ENCODE assay signal across 29 cellular contexts in genomic region chr2:45259547-45260160, GRCh38.
DNase-seq lines count a peak whose midpoint lies in the region; ATAC-seq and TF ChIP-seq lines count a peak whose summit lies in the region.
"Had no signal": no experiment of that assay in that cellular context is flagged by ENCODE, and none has a peak within 500 bp of the region (broad histone marks: within the 10 kb centered on the region; RNA-seq: fewer than 3 reads in every experiment).

No MANE protein-coding gene starts in this region.

- H3K27ac Mint-ChIP-seq in activated CD4-positive, alpha-beta memory T cell treated with anti-CD3 and anti-CD28 coated beads, Interleukin-2, amount 10 ng/mL, durations not matched to agents 7 days and 5 days: no peak overlapping the region
- H3K27ac Mint-ChIP-seq: activated CD4-positive, alpha-beta memory T cell treated with anti-CD3 and anti-CD28 coated beads for 36 hours; activated naive CD4-positive, alpha-beta T cell treated with anti-CD3 and anti-CD28 coated beads, Interleukin-2, amount 50 U/mL, for 72 hours; activated T-helper 17 cell treated with anti-CD3 and anti-CD28 coated beads, Interleukin-2, amount 50 U/mL, for 72 hours; CD4-positive, alpha-beta memory T cell; memory B cell; stimulated activated naive CD8-positive, alpha-beta T cell treated with anti-CD3 and anti-CD28 coated beads, Interleukin-15, amount 100 ng/mL, for 72 hours; T-cell had no signal

- no peak for TF ChIP-seq CTCF in OCI-LY1 (IDR thresholded peaks at IDR 0.05; ENCODE audit: low read length)

- CTCF ChIA-PET in activated CD4-positive, alpha-beta memory T cell treated with anti-CD3 and anti-CD28 coated beads, Interleukin-2, amount 10 ng/mL, durations not matched to agents 7 days and 5 days (lab: Charles Lee): no interaction called here

- H3K79me2 ChIP-seq in OCI-LY1 (ENCODE audit: insufficient read depth, low read length): no peaks in the 10 kb centered on the region

- H3K4me3 Mint-ChIP-seq in activated CD4-positive, alpha-beta memory T cell treated with anti-CD3 and anti-CD28 coated beads, Interleukin-2, amount 10 ng/mL, durations not matched to agents 7 days and 5 days: no peak overlapping the region
- H3K4me3 Mint-ChIP-seq: activated CD4-positive, alpha-beta memory T cell treated with anti-CD3 and anti-CD28 coated beads for 36 hours; activated T-helper 17 cell treated with anti-CD3 and anti-CD28 coated beads, Interleukin-2, amount 50 U/mL, for 72 hours; CD4-positive, alpha-beta memory T cell; memory B cell; stimulated activated naive CD8-positive, alpha-beta T cell treated with anti-CD3 and anti-CD28 coated beads, Interleukin-15, amount 100 ng/mL, for 72 hours; T-cell had no signal

- DNase-seq in NCI-H1092 treated with DMSO at 0.1 percent for 48 hours (lab: John Stamatoyannopoulos, UW) (peak; percentile 33), NCI-H1092 (lab: John Stamatoyannopoulos, UW) (no peak), left kidney (ENCODE audit: low read depth, low spot score) (peak; percentile 28), NCI-H526 treated with DMSO at 0.1 percent for 48 hours (lab: John Stamatoyannopoulos, UW) (no peak)
- no peak for DNase-seq in activated CD4-positive, alpha-beta memory T cell treated with anti-CD3 and anti-CD28 coated beads, Interleukin-2, amount 10 ng/mL, durations not matched to agents 7 days and 5 days
- DNase-seq: activated CD4-positive, alpha-beta memory T cell treated with anti-CD3 and anti-CD28 coated beads for 36 hours; activated CD8-positive, alpha-beta memory T cell treated with anti-CD3 and anti-CD28 coated beads, Interleukin-2, amount 50 U/mL, for 48 hours; aorta; CD4-positive, alpha-beta memory T cell; cortex of kidney; foreskin melanocyte; heart right ventricle; occipital lobe; stimulated activated CD4-positive, alpha-beta T cell treated with anti-CD3 and anti-CD28 coated beads, Interleukin-1b, Interleukin-23, amount 100 ng/mL, for 48 hours; stimulated activated CD8-positive, alpha-beta memory T cell treated with anti-CD3 and anti-CD28 coated beads, Interleukin-4, amount 100 ng/mL, for 48 hours; stimulated activated naive CD8-positive, alpha-beta T cell treated with anti-CD3 and anti-CD28 coated beads, Interleukin-15, amount 100 ng/mL, for 72 hours; T-cell had no signal

- peaks cover 75% of the 10 kb centered on the region for H3K4me1 ChIP-seq in OCI-LY1 (ENCODE audit: insufficient read depth, low read length, severe bottlenecking)
- peaks cover 27 to 38% (median 31%) of the 10 kb centered on the region in 3 donors for H3K4me1 ChIP-seq in skeletal muscle tissue (ENCODE audit: control insufficient read depth in 3 of 3, insufficient read depth in 3 of 3, low read length in 3 of 3)

- ATAC-seq in GM21423 (IDR thresholded peaks at IDR 0.05; ENCODE audit: unreplicated experiment): no peak
- ATAC-seq: activated CD4-positive, CD25-positive, alpha-beta regulatory T cell treated with anti-CD3 and anti-CD28 coated beads, Interleukin-2, amount 50 U/mL, for 24 hours; activated naive CD4-positive, alpha-beta T cell treated with anti-CD3 and anti-CD28 coated beads, Interleukin-2, amount 50 U/mL, for 72 hours; activated T-helper 17 cell treated with anti-CD3 and anti-CD28 coated beads, Interleukin-2, amount 50 U/mL, for 72 hours; HCT116; T-cell had no signal

- no peaks in the 10 kb centered on the region for H3F3A ChIP-seq in OCI-LY1 (ENCODE audit: insufficient read depth, low read length)

- H3K27me3 ChIP-seq in OCI-LY1 (ENCODE audit: insufficient read depth, low read length) (no peaks in the 10 kb centered on the region), skeletal muscle tissue (ENCODE audit: control insufficient read depth in 3 of 3, insufficient read depth in 3 of 3, low read length in 3 of 3) (peaks cover 0 to 5% (median 0%) of the 10 kb centered on the region in 3 donors)
- H3K27me3 ChIP-seq: cardiac muscle cell, SJSA1, thyroid gland had no signal

- no peaks in the 10 kb centered on the region for H3K9me3 Mint-ChIP-seq in activated CD4-positive, alpha-beta memory T cell treated with anti-CD3 and anti-CD28 coated beads, Interleukin-2, amount 10 ng/mL, durations not matched to agents 7 days and 5 days
- H3K9me3 Mint-ChIP-seq: activated CD4-positive, alpha-beta memory T cell treated with anti-CD3 and anti-CD28 coated beads for 36 hours; CD4-positive, alpha-beta memory T cell; memory B cell; stimulated activated naive CD8-positive, alpha-beta T cell treated with anti-CD3 and anti-CD28 coated beads, Interleukin-15, amount 100 ng/mL, for 72 hours; T-cell had no signal

- H3K9ac ChIP-seq in OCI-LY1 (ENCODE audit: low read length) (no peak overlapping the region), skeletal muscle tissue (ENCODE audit: low read depth in 1 of 3, low read length in 3 of 3) (no peak overlapping the region)

- H3K27ac ChIP-seq in OCI-LY1 (ENCODE audit: low read depth, low read length, poor library complexity, severe bottlenecking): peak overlapping the region; percentile 76
- peak overlapping the region; percentile 11 for H3K27ac ChIP-seq in skeletal muscle tissue (ENCODE audit: low read depth, low read length)
- H3K27ac ChIP-seq: cardiac muscle cell, SJSA1 had no signal

- no peak overlapping the region for H2AFZ ChIP-seq in OCI-LY1 (ENCODE audit: low read length)

- H3K36me3 Mint-ChIP-seq in activated CD4-positive, alpha-beta memory T cell treated with anti-CD3 and anti-CD28 coated beads, Interleukin-2, amount 10 ng/mL, durations not matched to agents 7 days and 5 days (ENCODE audit: low read depth): no peaks in the 10 kb centered on the region
- H3K36me3 Mint-ChIP-seq: activated CD4-positive, alpha-beta memory T cell treated with anti-CD3 and anti-CD28 coated beads for 36 hours; activated naive CD4-positive, alpha-beta T cell treated with anti-CD3 and anti-CD28 coated beads, Interleukin-2, amount 50 U/mL, for 72 hours; CD4-positive, alpha-beta memory T cell; memory B cell; T-cell had no signal

- peaks cover 26% of the 10 kb centered on the region for H3K27me3 Mint-ChIP-seq in activated CD4-positive, alpha-beta memory T cell treated with anti-CD3 and anti-CD28 coated beads, Interleukin-2, amount 10 ng/mL, durations not matched to agents 7 days and 5 days

- POLR2A ChIA-PET in activated CD4-positive, alpha-beta memory T cell treated with anti-CD3 and anti-CD28 coated beads, Interleukin-2, amount 10 ng/mL, durations not matched to agents 7 days and 5 days (lab: Charles Lee): no interaction called here

- no peak overlapping the region for H3K4me3 ChIP-seq in OCI-LY1 (ENCODE audit: low read depth, low read length, poor library complexity, severe bottlenecking)
- no peak overlapping the region for H3K4me3 ChIP-seq in skeletal muscle tissue (ENCODE audit: low read length in 3 of 3)
- H3K4me3 ChIP-seq: cardiac muscle cell, heart right ventricle, SJSA1, smooth muscle cell, thyroid gland had no signal

- no peaks in the 10 kb centered on the region for H3K4me1 Mint-ChIP-seq in activated CD4-positive, alpha-beta memory T cell treated with anti-CD3 and anti-CD28 coated beads, Interleukin-2, amount 10 ng/mL, durations not matched to agents 7 days and 5 days
- H3K4me1 Mint-ChIP-seq: activated T-helper 17 cell treated with anti-CD3 and anti-CD28 coated beads, Interleukin-2, amount 50 U/mL, for 72 hours; stimulated activated naive CD8-positive, alpha-beta T cell treated with anti-CD3 and anti-CD28 coated beads, Interleukin-15, amount 100 ng/mL, for 72 hours had no signal

- H4K20me1 ChIP-seq in OCI-LY1 (ENCODE audit: insufficient read depth, low read length): no peaks in the 10 kb centered on the region

- H3K9me2 ChIP-seq in OCI-LY1 (ENCODE audit: low read depth, low read length): no peaks in the 10 kb centered on the region

- H3K36me3 ChIP-seq in OCI-LY1 (ENCODE audit: insufficient read depth, low read length) (no peaks in the 10 kb centered on the region), skeletal muscle tissue (ENCODE audit: control insufficient read depth in 3 of 3, insufficient read depth in 3 of 3, low read length in 3 of 3) (no peaks in the 10 kb centered on the region)
- H3K36me3 ChIP-seq: cardiac muscle cell, heart right ventricle, SJSA1, thyroid gland had no signal

- H3K4me2 ChIP-seq in OCI-LY1 (ENCODE audit: low read length): peak overlapping the region; percentile 48; the same call in 1 of the 2 replicates
- H3K4me2 ChIP-seq: smooth muscle cell had no signal

- H3K9me3 ChIP-seq in OCI-LY1 (ENCODE audit: low read length) (no peaks in the 10 kb centered on the region), skeletal muscle tissue (ENCODE audit: control insufficient read depth in 3 of 3, low read length in 3 of 3) (no peaks in the 10 kb centered on the region)
- H3K9me3 ChIP-seq: heart right ventricle, SJSA1, thyroid gland had no signal

Comparison
In these comparisons a context has a peak if more than half of its experiments do, and no peak if none do; other contexts are left out.
1. DNase-seq: peak in NCI-H1092 treated with DMSO at 0.1 percent for 48 hours (single experiment) and left kidney (single experiment); none in NCI-H1092 (single experiment), NCI-H526 treated with DMSO at 0.1 percent for 48 hours (single experiment) and activated CD4-positive, alpha-beta memory T cell treated with anti-CD3 and anti-CD28 coated beads, Interleukin-2, amount 10 ng/mL, durations not matched to agents 7 days and 5 days (single experiment).